ENCODE assay signal across 18 cellular contexts in genomic region chr10:52483587-52483986, GRCh38.
A peak's percentile ranks its signal among the peaks of the same experiment; 100 is the strongest.
DNase-seq lines count a peak whose midpoint lies in the region; ATAC-seq and TF ChIP-seq lines count a peak whose summit lies in the region.
"Had no signal": no experiment of that assay in that cellular context is flagged by ENCODE, and none has a peak within 500 bp of the region (broad histone marks: within the 10 kb centered on the region; RNA-seq: fewer than 3 reads in every experiment).

No MANE protein-coding gene starts in this region.

- H3K27ac ChIP-seq in KMS-11 (peak overlapping the region; percentile 28), lower lobe of right lung (no peak overlapping the region)
- H3K27ac ChIP-seq: cardiac muscle cell, epithelial cell of prostate, hepatocyte, upper lobe of right lung had no signal

- H3K36me3 ChIP-seq in KMS-11 (ENCODE audit: insufficient read depth) = no peaks in the 10 kb centered on the region
- H3K36me3 ChIP-seq in lower lobe of right lung = no peaks in the 10 kb centered on the region
- H3K36me3 ChIP-seq: cardiac muscle cell, upper lobe of right lung had no signal

- H3K4me1 Mint-ChIP-seq in activated naive CD4-positive, alpha-beta T cell treated with anti-CD3 and anti-CD28 coated beads, Interleukin-2, amount 10 ng/mL, durations not matched to agents 7 days and 5 days = no peaks in the 10 kb centered on the region

- H3K9me3 ChIP-seq in lower lobe of right lung = no peaks in the 10 kb centered on the region
- H3K9me3 ChIP-seq: upper lobe of right lung had no signal

- H3K27me3 ChIP-seq in KMS-11 (ENCODE audit: insufficient read depth, low read depth) = no peaks in the 10 kb centered on the region
- no peaks in the 10 kb centered on the region for H3K27me3 ChIP-seq in lower lobe of right lung (ENCODE audit: low read depth)
- H3K27me3 ChIP-seq: cardiac muscle cell, hepatocyte, upper lobe of right lung had no signal

- CTCF ChIA-PET in activated naive CD4-positive, alpha-beta T cell treated with anti-CD3 and anti-CD28 coated beads, Interleukin-2, amount 10 ng/mL, durations not matched to agents 7 days and 5 days (lab: Charles Lee) = no interaction called here

- no peaks in the 10 kb centered on the region for H3K36me3 Mint-ChIP-seq in activated naive CD4-positive, alpha-beta T cell treated with anti-CD3 and anti-CD28 coated beads, Interleukin-2, amount 10 ng/mL, durations not matched to agents 7 days and 5 days

- no peak overlapping the region for H3K4me3 ChIP-seq in KMS-11 (IDR thresholded peaks at IDR 0.05; ENCODE audit: insufficient read depth, low read depth, low read length)
- H3K4me3 ChIP-seq in lower lobe of right lung = no peak overlapping the region
- H3K4me3 ChIP-seq: cardiac muscle cell, hepatocyte, lung, upper lobe of right lung had no signal

- no peaks in the 10 kb centered on the region for H4K20me1 ChIP-seq in KMS-11 (ENCODE audit: insufficient read depth)

- H3K4me1 ChIP-seq in KMS-11 (ENCODE audit: low read depth, poor library complexity, severe bottlenecking) (peaks cover 35% of the 10 kb centered on the region), lower lobe of right lung (no peaks in the 10 kb centered on the region)

- ATAC-seq in GM19351 (IDR thresholded peaks at IDR 0.05; ENCODE audit: unreplicated experiment) (peak; percentile 94), HG02759 (IDR thresholded peaks at IDR 0.05; ENCODE audit: unreplicated experiment) (peak; percentile 67), lower lobe of right lung (no peak)
- ATAC-seq: upper lobe of right lung had no signal

- no peaks in the 10 kb centered on the region for H3K79me2 ChIP-seq in KMS-11 (ENCODE audit: insufficient read depth, low read depth)
- H3K79me2 ChIP-seq: hepatocyte had no signal

- H2AFZ ChIP-seq in KMS-11 (ENCODE audit: low read depth) = peak overlapping the region; percentile 47
- H2AFZ ChIP-seq: hepatocyte had no signal

- intact Hi-C loops in lower lobe of right lung (cut with DNase I) = loop anchor here (5.0 kb wide), 1 partner anchor 171 kb away; the partner anchor contains the start of gene DKK1

- TF ChIP-seq CTCF in KMS-11 (conservative IDR thresholded peaks at IDR 0.05; ENCODE audit: low read depth, low read length) (no peak), lower lobe of right lung (IDR thresholded peaks at IDR 0.05) (no peak)

- H3K9me3 Mint-ChIP-seq in activated naive CD4-positive, alpha-beta T cell treated with anti-CD3 and anti-CD28 coated beads, Interleukin-2, amount 10 ng/mL, durations not matched to agents 7 days and 5 days = no peaks in the 10 kb centered on the region

- H3K27me3 Mint-ChIP-seq in activated naive CD4-positive, alpha-beta T cell treated with anti-CD3 and anti-CD28 coated beads, Interleukin-2, amount 10 ng/mL, durations not matched to agents 7 days and 5 days = no peaks in the 10 kb centered on the region

- H3K27ac Mint-ChIP-seq in activated naive CD4-positive, alpha-beta T cell treated with anti-CD3 and anti-CD28 coated beads, Interleukin-2, amount 10 ng/mL, durations not matched to agents 7 days and 5 days = no peak overlapping the region

- peak overlapping the region; percentile 15; the same call in 1 of the 2 replicates for H3K9ac ChIP-seq in KMS-11

- DNase-seq in ACHN (peak; percentile 26), NCI-H510A (lab: John Stamatoyannopoulos, UW) (no peak), lower lobe of right lung (no peak)
- no peak for DNase-seq in activated naive CD4-positive, alpha-beta T cell treated with anti-CD3 and anti-CD28 coated beads, Interleukin-2, amount 10 ng/mL, durations not matched to agents 7 days and 5 days
- no peak for DNase-seq in activated CD8-positive, alpha-beta memory T cell treated with anti-CD3 and anti-CD28 coated beads, Interleukin-2, amount 50 U/mL, for 4 hours
- DNase-seq: activated CD4-positive, alpha-beta T cell treated with anti-CD3 and anti-CD28 coated beads for 48 hours; activated gamma-delta T cell; DMS 273 treated with DMSO at 0.1 percent for 48 hours; NCI-H2029 treated with DMSO at 0.1 percent for 48 hours; SW 1271; upper lobe of right lung had no signal

- H3K4me3 Mint-ChIP-seq in activated naive CD4-positive, alpha-beta T cell treated with anti-CD3 and anti-CD28 coated beads, Interleukin-2, amount 10 ng/mL, durations not matched to agents 7 days and 5 days = no peak overlapping the region

- H3K4me2 ChIP-seq in KMS-11 = peak overlapping the region; percentile 71
- H3K4me2 ChIP-seq: hepatocyte had no signal

- in situ Hi-C loops in ACHN (cut with HindIII; ENCODE audit: low pct_ligation_motif_present, low pct_unique_long_range_greater_than_20kb, low sequenced_read_pairs) = no loop called here

Comparison
In these comparisons a context has a peak if more than half of its experiments do, and no peak if none do; other contexts are left out.
1. ATAC-seq: peak in GM19351 (single experiment) and HG02759 (single experiment); none in lower lobe of right lung (0 of 2).